In the genomic region with DNA sequence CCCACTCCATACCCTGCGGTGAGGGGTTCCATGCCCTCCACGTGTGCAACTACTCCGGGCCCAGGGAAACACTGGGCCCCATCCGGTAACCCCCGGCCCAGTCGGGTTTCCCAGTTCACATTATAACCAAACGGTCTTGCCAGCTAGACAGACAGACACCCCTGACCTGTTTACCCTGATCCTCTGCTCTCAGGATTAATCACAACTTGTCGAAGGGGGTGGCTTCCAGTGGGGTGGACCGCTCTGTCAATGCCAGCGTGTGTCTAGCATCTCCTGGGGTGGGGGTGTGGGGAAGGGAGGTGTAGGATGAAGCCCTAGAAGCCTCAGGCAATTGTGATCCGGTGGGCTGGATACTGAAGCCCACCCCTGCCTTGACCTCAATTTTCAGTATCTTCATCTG, we compare ENCODE assay signal across 2 cellular contexts.
A peak's percentile ranks its signal among the peaks of the same experiment; 100 is the strongest.
TF ChIP-seq lines count a peak whose summit lies in the region.

No MANE protein-coding gene starts in this region.

TF ChIP-seq in HepG2, 621 proteins besides CTCF, POLR2A, EP300 and RAD21:
- TF ChIP-seq ZFX (CRISPR knock-in tag; IDR thresholded peaks at IDR 0.05; ENCODE audit: low read depth) (no peak), ZNF629 (CRISPR knock-in tag; conservative IDR thresholded peaks at IDR 0.05) (peak; percentile 30; the same call in 1 of the 2 replicates)

TF ChIP-seq in GM23338, 12 proteins besides CTCF, POLR2A, EP300 and RAD21:
- peak; percentile 55 for TF ChIP-seq EZH2 (IDR thresholded peaks at IDR 0.05; ENCODE audit: low read depth, unreplicated experiment)
- TF ChIP-seq ZNF114 (CRISPR knock-in tag; IDR thresholded peaks at IDR 0.05), result no peak
- TF ChIP-seq, protein P1, sequence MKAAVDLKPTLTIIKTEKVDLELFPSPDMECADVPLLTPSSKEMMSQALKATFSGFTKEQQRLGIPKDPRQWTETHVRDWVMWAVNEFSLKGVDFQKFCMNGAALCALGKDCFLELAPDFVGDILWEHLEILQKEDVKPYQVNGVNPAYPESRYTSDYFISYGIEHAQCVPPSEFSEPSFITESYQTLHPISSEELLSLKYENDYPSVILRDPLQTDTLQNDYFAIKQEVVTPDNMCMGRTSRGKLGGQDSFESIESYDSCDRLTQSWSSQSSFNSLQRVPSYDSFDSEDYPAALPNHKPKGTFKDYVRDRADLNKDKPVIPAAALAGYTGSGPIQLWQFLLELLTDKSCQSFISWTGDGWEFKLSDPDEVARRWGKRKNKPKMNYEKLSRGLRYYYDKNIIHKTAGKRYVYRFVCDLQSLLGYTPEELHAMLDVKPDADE (IDR thresholded peaks at IDR 0.05), result no peak
